Comparison of ENCODE assay signal across 15 cellular contexts in genomic region chr15:61421470-61421869, GRCh38.
A peak's percentile ranks its signal among the peaks of the same experiment; 100 is the strongest.
DNase-seq lines count a peak whose midpoint lies in the region; ATAC-seq and TF ChIP-seq lines count a peak whose summit lies in the region.
"Had no signal": no experiment of that assay in that cellular context is flagged by ENCODE, and none has a peak within 500 bp of the region (broad histone marks: within the 10 kb centered on the region; RNA-seq: fewer than 3 reads in every experiment).

No MANE protein-coding gene starts in this region.

- H3K27me3 ChIP-seq in RWPE2 (ENCODE audit: insufficient read depth, poor library complexity, severe bottlenecking): peaks cover 52% of the 10 kb centered on the region
- H3K27me3 ChIP-seq in right lobe of liver: no peaks in the 10 kb centered on the region

- DNase-seq in RWPE2 (ENCODE audit: low spot score) (no peak), right lobe of liver (no peak), COLO668 (lab: John Stamatoyannopoulos, UW; ENCODE audit: unreplicated experiment) (no peak), KBM-7 (no peak), mesothelial cell of epicardium (ENCODE audit: low spot score in 2 of 2, unreplicated experiment in 2 of 2) (no peak)
- DNase-seq: CD8-positive, alpha-beta memory T cell; DMS 273 treated with DMSO at 0.1 percent for 48 hours; DMS79 treated with DMSO at 0.1 percent for 48 hours; EL; GOT3; H9 had no signal

- WGBS in right lobe of liver (ENCODE audit: insufficient coverage, low coverage, low lambda C conversion rate, missing lambda C conversion rate): 33% methylated on average over 1 of the region's 2 CpGs

- no peak overlapping the region for H3K4me3 Mint-ChIP-seq in mesothelial cell of epicardium
- H3K4me3 Mint-ChIP-seq: CD8-positive, alpha-beta memory T cell; H9; IgD-negative memory B cell had no signal

- H3K27ac ChIP-seq in C4-2B (peak overlapping the region; percentile 48; the same call in 1 of the 2 replicates), RWPE2 (ENCODE audit: poor library complexity, severe bottlenecking) (no peak overlapping the region), right lobe of liver (peak overlapping the region; percentile 58 to 93 (median 86))
- H3K27ac ChIP-seq: A549 had no signal

- peak; percentile 85 for ATAC-seq in RWPE2 (ENCODE audit: low read depth)
- ATAC-seq in esophagus mucosa: peak; percentile 52
- ATAC-seq in right lobe of liver: peak; percentile 10 to 56 (median 20)

- H3K36me3 ChIP-seq in RWPE2 (ENCODE audit: low read depth): no peaks in the 10 kb centered on the region
- no peaks in the 10 kb centered on the region for H3K36me3 ChIP-seq in right lobe of liver

- in situ Hi-C loops in KBM-7 (cut with MboI; ENCODE audit: low pct_unique_long_range_greater_than_20kb, low sequenced_read_pairs): no loop called here

- H3K27ac Mint-ChIP-seq in mesothelial cell of epicardium: no peak overlapping the region
- H3K27ac Mint-ChIP-seq: CD8-positive, alpha-beta memory T cell; H9; IgD-negative memory B cell had no signal

- no peaks in the 10 kb centered on the region for H3K36me3 Mint-ChIP-seq in mesothelial cell of epicardium
- H3K36me3 Mint-ChIP-seq: CD8-positive, alpha-beta memory T cell; IgD-negative memory B cell had no signal

- TF ChIP-seq CTCF in C4-2B (conservative IDR thresholded peaks at IDR 0.05): no peak
- no peak for TF ChIP-seq CTCF in RWPE2 (IDR thresholded peaks at IDR 0.05; ENCODE audit: poor library complexity, severe bottlenecking)
- TF ChIP-seq CTCF in right lobe of liver (IDR thresholded peaks at IDR 0.05): no peak
- no peak for TF ChIP-seq CTCF in mesothelial cell of epicardium (IDR thresholded peaks at IDR 0.05; ENCODE audit: unreplicated experiment)

- H3K4me1 ChIP-seq in RWPE2 (ENCODE audit: insufficient read depth, poor library complexity, severe bottlenecking) (no peaks in the 10 kb centered on the region), right lobe of liver (peaks cover 0 to 44% (median 15%) of the 10 kb centered on the region in 4 donors)
- H3K4me1 ChIP-seq: A549 had no signal

- peaks cover 12% of the 10 kb centered on the region for H3K27me3 Mint-ChIP-seq in mesothelial cell of epicardium (ENCODE audit: low read depth)

- no peak overlapping the region for H3K4me3 ChIP-seq in RWPE2 (ENCODE audit: severe bottlenecking)
- no peak overlapping the region for H3K4me3 ChIP-seq in right lobe of liver
- H3K4me3 ChIP-seq: A549 had no signal

- TF ChIP-seq POLR2A in right lobe of liver (IDR thresholded peaks at IDR 0.05): no peak

- H3K9me3 ChIP-seq in RWPE2 (ENCODE audit: severe bottlenecking) (no peaks in the 10 kb centered on the region), right lobe of liver (no peaks in the 10 kb centered on the region)
- H3K9me3 ChIP-seq: A549 had no signal

- intact Hi-C loops in right lobe of liver (cut with DNase I): no loop called here

- no peaks in the 10 kb centered on the region for H3K9me3 Mint-ChIP-seq in mesothelial cell of epicardium
- H3K9me3 Mint-ChIP-seq: H9, IgD-negative memory B cell had no signal

- peaks cover 2% of the 10 kb centered on the region for H3K4me1 Mint-ChIP-seq in mesothelial cell of epicardium
- H3K4me1 Mint-ChIP-seq: CD8-positive, alpha-beta memory T cell; IgD-negative memory B cell had no signal

Comparison
In these comparisons a context has a peak if more than half of its experiments do, and no peak if none do; other contexts are left out.
1. ATAC-seq: peak in every context shown above with its lines; median percentile 85 in RWPE2; 52 in esophagus mucosa; 20 in right lobe of liver.